17 cellular contexts compared by ENCODE assay signal in the genomic region with DNA sequence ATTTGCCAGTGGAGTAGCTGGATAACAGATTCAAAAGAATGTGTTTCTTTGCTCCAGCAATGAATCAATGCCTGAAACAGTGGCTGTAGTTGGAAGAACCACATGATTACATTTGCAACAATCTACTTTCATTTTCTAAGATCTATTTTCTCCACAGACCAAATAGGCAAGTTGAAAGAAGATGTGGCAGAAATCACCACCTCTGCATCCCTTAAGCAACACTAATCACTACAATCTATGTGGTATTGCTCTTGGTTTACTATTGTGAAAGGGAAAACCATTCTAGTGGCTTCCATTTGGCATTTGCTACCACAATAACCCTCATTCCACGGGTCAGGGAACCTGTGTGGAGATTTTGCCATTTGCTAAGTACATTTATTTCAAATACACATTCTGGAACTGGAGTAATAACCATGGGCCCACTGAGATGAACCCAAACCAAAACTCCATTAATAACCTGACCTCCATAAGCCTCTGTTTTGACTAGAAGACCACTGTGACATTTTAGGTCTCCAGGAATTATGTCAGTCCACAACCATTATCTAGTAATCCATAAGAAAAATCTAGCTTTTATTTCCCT.
DNase-seq lines count a peak whose midpoint lies in the region; ATAC-seq, FAIRE-seq and TF ChIP-seq lines count a peak whose summit lies in the region.
"Had no signal": no experiment of that assay in that cellular context is flagged by ENCODE, and none has a peak within 500 bp of the region (broad histone marks: within the 10 kb centered on the region; RNA-seq: fewer than 3 reads in every experiment).

No MANE protein-coding gene starts in this region.

- 45 to 53% methylated on average over 1 of the region's 1 CpG for WGBS in aorta, 2 donors

- intact Hi-C loops in aorta (cut with DNase I) = no loop called here

- no peaks in the 10 kb centered on the region for H3K9me2 ChIP-seq in Loucy (replicated peaks; ENCODE audit: low read depth, low read length)

- no peak for TF ChIP-seq POLR2A in GM12891 (IDR thresholded peaks at IDR 0.05; ENCODE audit: low read depth, low read length)

- peak; percentile 87 for FAIRE-seq in GM12891 (lab: Jason Lieb, UNC)
- FAIRE-seq: G401.6 had no signal

- no peaks in the 10 kb centered on the region for H3K36me3 ChIP-seq in Loucy (ENCODE audit: insufficient read depth, low read length)
- no peaks in the 10 kb centered on the region for H3K36me3 ChIP-seq in adipocyte (ENCODE audit: control insufficient read depth, insufficient read depth, low read length, severe bottlenecking)
- H3K36me3 ChIP-seq in parathyroid adenoma (ENCODE audit: control insufficient read depth, insufficient read depth, low read length) = no peaks in the 10 kb centered on the region
- H3K36me3 ChIP-seq in aorta (ENCODE audit: control insufficient read depth in 1 of 2, insufficient read depth in 2 of 2, low read length in 1 of 2) = no peaks in the 10 kb centered on the region
- H3K36me3 ChIP-seq: left lung had no signal

- no peak for ATAC-seq in aorta (ENCODE audit: low FRiP score)
- ATAC-seq: left lung; naive thymus-derived CD4-positive, alpha-beta T cell had no signal

- DNase-seq in GM12891 (ENCODE audit: insufficient read length, low spot score) (no peak), adipocyte (ENCODE audit: low read depth) (peak; percentile 36), NCI-H1105 treated with DMSO at 0.1 percent for 48 hours (lab: John Stamatoyannopoulos, UW) (no peak), NCI-H2029 (lab: John Stamatoyannopoulos, UW) (no peak), aorta (no peak)
- no peak for DNase-seq in activated CD8-positive, alpha-beta memory T cell treated with anti-CD3 and anti-CD28 coated beads, Interleukin-2, amount 50 U/mL, for 48 hours
- DNase-seq: activated naive CD4-positive, alpha-beta T cell treated with anti-CD3 and anti-CD28 coated beads, Interleukin-2, amount 10 ng/mL, durations not matched to agents 7 days and 5 days; hippocampal formation; Kasumi-1; left lung; naive thymus-derived CD4-positive, alpha-beta T cell; stimulated activated CD4-positive, alpha-beta T cell treated with anti-CD3 and anti-CD28 coated beads, Interleukin-2, amount 100 ng/mL, for 48 hours had no signal

- no peak overlapping the region for H3K27ac ChIP-seq in parathyroid adenoma
- no peak overlapping the region for H3K27ac ChIP-seq in aorta (ENCODE audit: low read depth in 1 of 2, low read length in 2 of 2)
- H3K27ac ChIP-seq: C4-2B, left lung, SK-N-MC had no signal

- H3K9me3 ChIP-seq in Loucy (ENCODE audit: insufficient read depth, low read depth, low read length) (no peaks in the 10 kb centered on the region), adipocyte (ENCODE audit: control insufficient read depth, low read length) (no peaks in the 10 kb centered on the region), parathyroid adenoma (ENCODE audit: control insufficient read depth, low read length) (no peaks in the 10 kb centered on the region), aorta (ENCODE audit: control insufficient read depth, low read length) (no peaks in the 10 kb centered on the region)
- H3K9me3 ChIP-seq: left lung had no signal

- no peak overlapping the region for H3K9ac ChIP-seq in Loucy (ENCODE audit: low read depth, low read length, poor library complexity, severe bottlenecking)
- H3K9ac ChIP-seq in adipocyte (ENCODE audit: low read length) = no peak overlapping the region
- no peak overlapping the region for H3K9ac ChIP-seq in parathyroid adenoma

- H3K4me3 ChIP-seq in Loucy (ENCODE audit: low read length, poor library complexity, severe bottlenecking) (no peak overlapping the region), adipocyte (ENCODE audit: low read length) (peak overlapping the region; percentile 28), parathyroid adenoma (ENCODE audit: low read depth, low read length) (no peak overlapping the region), aorta (ENCODE audit: low read length in 2 of 2) (no peak overlapping the region)
- H3K4me3 ChIP-seq: left lung, SK-N-MC had no signal

- peak overlapping the region; percentile 80 for H2AFZ ChIP-seq in Loucy (ENCODE audit: low read length)
- H2AFZ ChIP-seq in parathyroid adenoma = peak overlapping the region; percentile 56

- TF ChIP-seq CTCF in Loucy (conservative IDR thresholded peaks at IDR 0.05; ENCODE audit: low read length) = no peak
- TF ChIP-seq CTCF in parathyroid adenoma (IDR thresholded peaks at IDR 0.05) = no peak

- peaks cover 16% of the 10 kb centered on the region for H3K4me1 ChIP-seq in Loucy (ENCODE audit: insufficient read depth, low read length, poor library complexity, severe bottlenecking)
- peaks cover 10% of the 10 kb centered on the region for H3K4me1 ChIP-seq in adipocyte (ENCODE audit: control insufficient read depth, insufficient read depth, low read length)
- H3K4me1 ChIP-seq in parathyroid adenoma = no peaks in the 10 kb centered on the region
- H3K4me1 ChIP-seq in aorta (ENCODE audit: control insufficient read depth in 1 of 2, insufficient read depth in 2 of 2, low read length in 2 of 2) = no peaks in the 10 kb centered on the region

- H3K4me2 ChIP-seq in Loucy (ENCODE audit: low read depth, low read length, poor library complexity, severe bottlenecking) = peak overlapping the region; percentile 47
- no peak overlapping the region for H3K4me2 ChIP-seq in parathyroid adenoma (ENCODE audit: low read length)

- H3K79me2 ChIP-seq in Loucy (ENCODE audit: insufficient read depth, low read length) = no peaks in the 10 kb centered on the region
- no peaks in the 10 kb centered on the region for H3K79me2 ChIP-seq in parathyroid adenoma

- H3F3A ChIP-seq in Loucy (ENCODE audit: low read depth) = no peaks in the 10 kb centered on the region

- no peaks in the 10 kb centered on the region for H3K27me3 ChIP-seq in Loucy (ENCODE audit: insufficient read depth, low read length, poor library complexity, severe bottlenecking)
- no peaks in the 10 kb centered on the region for H3K27me3 ChIP-seq in adipocyte (replicated peaks; ENCODE audit: control insufficient read depth, insufficient read depth, low read length)
- no peaks in the 10 kb centered on the region for H3K27me3 ChIP-seq in parathyroid adenoma (ENCODE audit: control insufficient read depth, insufficient read depth, low read length)
- H3K27me3 ChIP-seq in aorta (ENCODE audit: control insufficient read depth in 1 of 2, insufficient read depth in 2 of 2, low read length in 1 of 2) = no peaks in the 10 kb centered on the region
- H3K27me3 ChIP-seq: left lung had no signal

- H4K20me1 ChIP-seq in Loucy (ENCODE audit: insufficient read depth, low read length, poor library complexity, severe bottlenecking) = no peaks in the 10 kb centered on the region

TF ChIP-seq in GM12891, 5 proteins besides CTCF, POLR2A, EP300 and RAD21:
- no peak for TF ChIP-seq POLR2AphosphoS5 (IDR thresholded peaks at IDR 0.05; ENCODE audit: low read depth, low read length)
- TF ChIP-seq PAX5 (IDR thresholded peaks at IDR 0.05; ENCODE audit: insufficient read depth, low read length, severe bottlenecking) = no peak
- no peak for TF ChIP-seq POU2F2 (IDR thresholded peaks at IDR 0.05; ENCODE audit: low read depth, low read length)
- no peak for TF ChIP-seq TAF1 (IDR thresholded peaks at IDR 0.05; ENCODE audit: low read depth, low read length)
- no peak for TF ChIP-seq SPI1 (IDR thresholded peaks at IDR 0.05; ENCODE audit: low read depth, low read length)
